Comparison of ENCODE assay signal across 27 cellular contexts in the genomic region with DNA sequence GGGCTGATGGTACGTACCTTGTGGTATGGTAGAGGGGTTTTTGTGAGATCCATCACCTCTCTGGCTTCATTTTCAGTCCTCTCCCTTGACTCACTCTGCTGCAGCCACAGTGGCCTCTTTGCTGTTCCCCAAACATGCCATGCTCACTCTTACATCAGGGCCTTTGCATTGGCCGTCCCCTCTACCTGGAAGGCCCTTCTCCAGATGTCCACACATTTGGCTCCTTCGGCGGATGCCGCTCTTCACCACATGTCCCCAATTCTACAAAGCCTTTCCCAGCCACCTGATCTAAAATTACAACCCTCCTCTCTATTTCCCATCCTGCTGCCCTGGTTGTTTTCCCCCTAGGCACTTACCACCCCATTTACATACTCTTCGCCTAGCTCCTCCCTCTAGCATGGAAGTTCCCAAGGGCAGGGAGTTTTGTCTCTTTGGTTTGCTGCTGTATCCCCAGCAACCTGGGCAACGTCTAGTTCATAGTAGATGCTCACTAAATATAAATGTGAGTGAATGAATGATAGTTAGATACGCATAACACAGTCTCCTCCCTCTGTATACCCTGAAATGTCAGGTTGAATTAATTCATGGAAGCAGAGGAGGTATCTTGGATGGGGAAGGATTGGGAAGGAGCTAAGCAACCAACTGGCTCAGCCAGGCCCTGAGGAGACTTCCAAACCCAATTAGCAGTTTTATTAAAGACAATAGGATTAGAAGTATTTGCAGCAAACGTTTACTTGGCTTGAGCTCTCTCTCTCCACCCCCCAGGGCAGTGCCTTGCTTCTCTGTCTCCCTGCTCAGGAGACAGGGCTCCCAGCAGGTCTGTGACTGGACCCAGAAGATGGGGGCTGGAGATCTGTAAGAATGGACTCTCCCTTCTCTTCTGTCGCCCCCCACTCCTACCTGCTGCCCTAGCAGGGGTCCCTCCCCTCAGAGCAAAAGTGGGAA.
DNase-seq lines count a peak whose midpoint lies in the region; ATAC-seq and TF ChIP-seq lines count a peak whose summit lies in the region.
"Had no signal": no experiment of that assay in that cellular context is flagged by ENCODE, and none has a peak within 500 bp of the region (broad histone marks: within the 10 kb centered on the region; RNA-seq: fewer than 3 reads in every experiment).

No MANE protein-coding gene starts in this region.

- H3K27me3 ChIP-seq in iPS-20b (ENCODE audit: insufficient read depth, low read length): peaks cover 33% of the 10 kb centered on the region
- peaks cover 37% of the 10 kb centered on the region for H3K27me3 ChIP-seq in upper lobe of right lung
- H3K27me3 ChIP-seq in effector memory CD4-positive, alpha-beta T cell (replicated peaks; ENCODE audit: control insufficient read depth, insufficient read depth, low read length, poor library complexity, severe bottlenecking): no peaks in the 10 kb centered on the region
- H3K27me3 ChIP-seq: MG63, testis, vagina had no signal

- H3K9me3 ChIP-seq in iPS-20b (ENCODE audit: insufficient read depth, low read depth, low read length) (no peaks in the 10 kb centered on the region), upper lobe of right lung (no peaks in the 10 kb centered on the region)
- H3K9me3 ChIP-seq in effector memory CD4-positive, alpha-beta T cell (ENCODE audit: control insufficient read depth, low read length): no peaks in the 10 kb centered on the region
- H3K9me3 ChIP-seq: MG63, psoas muscle, testis, vagina had no signal

- no peak for ATAC-seq in activated naive CD4-positive, alpha-beta T cell treated with anti-CD3 and anti-CD28 coated beads, Interleukin-2, amount 50 U/mL, for 72 hours
- ATAC-seq in upper lobe of right lung: no peak
- ATAC-seq: effector memory CD8-positive, alpha-beta T cell; K562; psoas muscle; stimulated activated naive CD8-positive, alpha-beta T cell treated with anti-CD3 and anti-CD28 coated beads, Interleukin-15, Interleukin-2, amounts not matched to agents 100 U/mL and 50 U/mL, for 24 hours had no signal

- H3K4me1 Mint-ChIP-seq in activated naive CD4-positive, alpha-beta T cell treated with anti-CD3 and anti-CD28 coated beads, Interleukin-2, amount 10 ng/mL, durations not matched to agents 7 days and 5 days: no peaks in the 10 kb centered on the region

- peak overlapping the region; percentile 74; the same call in 1 of the 2 replicates for H3K9ac ChIP-seq in iPS-20b (ENCODE audit: low read depth, low read length)

- peaks cover 42% of the 10 kb centered on the region for H3K27me3 Mint-ChIP-seq in activated naive CD4-positive, alpha-beta T cell treated with anti-CD3 and anti-CD28 coated beads, Interleukin-2, amount 10 ng/mL, durations not matched to agents 7 days and 5 days

- H3K4me1 ChIP-seq in iPS-20b (ENCODE audit: insufficient read depth, low read length) (peaks cover 37% of the 10 kb centered on the region), upper lobe of right lung (no peaks in the 10 kb centered on the region)
- no peaks in the 10 kb centered on the region for H3K4me1 ChIP-seq in effector memory CD4-positive, alpha-beta T cell (ENCODE audit: control insufficient read depth, insufficient read depth, low read length, poor library complexity, severe bottlenecking)
- H3K4me1 ChIP-seq: psoas muscle, testis, vagina had no signal

- no peak overlapping the region for H3K27ac Mint-ChIP-seq in activated naive CD4-positive, alpha-beta T cell treated with anti-CD3 and anti-CD28 coated beads, Interleukin-2, amount 10 ng/mL, durations not matched to agents 7 days and 5 days
- H3K27ac Mint-ChIP-seq in activated naive CD4-positive, alpha-beta T cell treated with anti-CD3 and anti-CD28 coated beads, Interleukin-2, amount 50 U/mL, for 72 hours: peak overlapping the region in 1 of 2 donors; percentile 45
- H3K27ac Mint-ChIP-seq: activated CD4-positive, alpha-beta memory T cell treated with anti-CD3 and anti-CD28 coated beads for 36 hours; activated naive CD8-positive, alpha-beta T cell; activated T-helper 1 cell treated with anti-CD3 and anti-CD28 coated beads, Interleukin-12 subunit alpha, Interleukin-12 subunit beta, Interleukin-2, Interleukin-4 antibody, amounts not matched to agents 30 ng/mL and 10 ng/mL and 1 ng/mL, durations not matched to agents 14 hours and 24 hours and 36 hours; CD4-positive, alpha-beta T cell; effector memory CD8-positive, alpha-beta T cell had no signal

- H3K36me3 Mint-ChIP-seq in activated naive CD4-positive, alpha-beta T cell treated with anti-CD3 and anti-CD28 coated beads, Interleukin-2, amount 10 ng/mL, durations not matched to agents 7 days and 5 days: no peaks in the 10 kb centered on the region
- H3K36me3 Mint-ChIP-seq in activated naive CD4-positive, alpha-beta T cell treated with anti-CD3 and anti-CD28 coated beads, Interleukin-2, amount 50 U/mL, for 72 hours: no peaks in the 10 kb centered on the region
- H3K36me3 Mint-ChIP-seq: activated CD4-positive, alpha-beta memory T cell treated with anti-CD3 and anti-CD28 coated beads for 36 hours; activated naive CD8-positive, alpha-beta T cell had no signal

- peak; percentile 15 for DNase-seq in activated naive CD4-positive, alpha-beta T cell treated with anti-CD3 and anti-CD28 coated beads, Interleukin-2, amount 10 ng/mL, durations not matched to agents 7 days and 5 days
- DNase-seq in activated naive CD4-positive, alpha-beta T cell treated with anti-CD3 and anti-CD28 coated beads, Interleukin-2, amount 50 U/mL, for 72 hours (ENCODE audit: low spot score in 2 of 2): no peak
- peak; percentile 99 for DNase-seq in NCI-H82 treated with DMSO at 0.1 percent for 48 hours (lab: John Stamatoyannopoulos, UW; ENCODE audit: unreplicated experiment)
- peak; percentile 20 for DNase-seq in upper lobe of right lung
- DNase-seq in OCI-M1 (lab: John Stamatoyannopoulos, UW): no peak
- no peak for DNase-seq in NCI-H1092 treated with DMSO at 0.1 percent for 48 hours (lab: John Stamatoyannopoulos, UW)
- no peak for DNase-seq in effector memory CD4-positive, alpha-beta T cell
- DNase-seq: activated CD4-positive, alpha-beta memory T cell treated with anti-CD3 and anti-CD28 coated beads for 36 hours; activated CD8-positive, alpha-beta memory T cell treated with anti-CD3 and anti-CD28 coated beads, Interleukin-2, amount 50 U/mL, for 4 hours; anterior cingulate cortex; CD4-positive, alpha-beta T cell; DMS153; effector memory CD8-positive, alpha-beta T cell; head of caudate nucleus; MG63; nucleus accumbens; psoas muscle; SHP77 treated with DMSO at 0.1 percent for 48 hours; stimulated activated naive CD8-positive, alpha-beta T cell treated with anti-CD3 and anti-CD28 coated beads, Interleukin-15, Interleukin-2, amounts not matched to agents 100 U/mL and 50 U/mL, for 24 hours; SW 1271; testis had no signal

- CTCF ChIA-PET in activated naive CD4-positive, alpha-beta T cell treated with anti-CD3 and anti-CD28 coated beads, Interleukin-2, amount 10 ng/mL, durations not matched to agents 7 days and 5 days (lab: Charles Lee): no interaction called here

- H3K4me3 Mint-ChIP-seq in activated naive CD4-positive, alpha-beta T cell treated with anti-CD3 and anti-CD28 coated beads, Interleukin-2, amount 10 ng/mL, durations not matched to agents 7 days and 5 days: no peak overlapping the region
- H3K4me3 Mint-ChIP-seq: activated CD4-positive, alpha-beta memory T cell treated with anti-CD3 and anti-CD28 coated beads for 36 hours; activated naive CD8-positive, alpha-beta T cell; activated T-helper 1 cell treated with anti-CD3 and anti-CD28 coated beads, Interleukin-12 subunit alpha, Interleukin-12 subunit beta, Interleukin-2, Interleukin-4 antibody, amounts not matched to agents 30 ng/mL and 10 ng/mL and 1 ng/mL, durations not matched to agents 14 hours and 24 hours and 36 hours; CD4-positive, alpha-beta T cell; effector memory CD8-positive, alpha-beta T cell had no signal

- intact Hi-C loops in upper lobe of right lung (cut with DNase I): no loop called here

- no peak for TF ChIP-seq CTCF in upper lobe of right lung (IDR thresholded peaks at IDR 0.05)

- H3K27ac ChIP-seq in iPS-20b (ENCODE audit: low read length) (peak overlapping the region; percentile 16), upper lobe of right lung (no peak overlapping the region)
- H3K27ac ChIP-seq in effector memory CD4-positive, alpha-beta T cell (ENCODE audit: insufficient read depth, low read length, poor library complexity, severe bottlenecking): no peak overlapping the region
- H3K27ac ChIP-seq: coronary artery, psoas muscle, testis, vagina had no signal

- no peaks in the 10 kb centered on the region for H3K9me3 Mint-ChIP-seq in activated naive CD4-positive, alpha-beta T cell treated with anti-CD3 and anti-CD28 coated beads, Interleukin-2, amount 10 ng/mL, durations not matched to agents 7 days and 5 days
- H3K9me3 Mint-ChIP-seq in activated naive CD4-positive, alpha-beta T cell treated with anti-CD3 and anti-CD28 coated beads, Interleukin-2, amount 50 U/mL, for 72 hours: no peaks in the 10 kb centered on the region
- H3K9me3 Mint-ChIP-seq: activated CD4-positive, alpha-beta memory T cell treated with anti-CD3 and anti-CD28 coated beads for 36 hours; activated T-helper 1 cell treated with anti-CD3 and anti-CD28 coated beads, Interleukin-12 subunit alpha, Interleukin-12 subunit beta, Interleukin-2, Interleukin-4 antibody, amounts not matched to agents 30 ng/mL and 10 ng/mL and 1 ng/mL, durations not matched to agents 14 hours and 24 hours and 36 hours; CD4-positive, alpha-beta T cell; effector memory CD8-positive, alpha-beta T cell had no signal

- H3K4me3 ChIP-seq in iPS-20b (ENCODE audit: low read length): peak overlapping the region; percentile 43
- no peak overlapping the region for H3K4me3 ChIP-seq in upper lobe of right lung
- H3K4me3 ChIP-seq in effector memory CD4-positive, alpha-beta T cell (ENCODE audit: insufficient read depth, low read depth, low read length, poor library complexity, severe bottlenecking): no peak overlapping the region
- H3K4me3 ChIP-seq: coronary artery, K562, MG63, psoas muscle, testis, vagina had no signal

- no peaks in the 10 kb centered on the region for H3K36me3 ChIP-seq in iPS-20b (ENCODE audit: insufficient read depth, low read depth, low read length)
- no peaks in the 10 kb centered on the region for H3K36me3 ChIP-seq in upper lobe of right lung
- H3K36me3 ChIP-seq in effector memory CD4-positive, alpha-beta T cell (ENCODE audit: control insufficient read depth, insufficient read depth, low read length): no peaks in the 10 kb centered on the region
- H3K36me3 ChIP-seq: MG63, vagina had no signal

Comparison
In these comparisons a context has a peak if more than half of its experiments do, and no peak if none do; other contexts are left out.
1. DNase-seq: peak in activated naive CD4-positive, alpha-beta T cell treated with anti-CD3 and anti-CD28 coated beads, Interleukin-2, amount 10 ng/mL, durations not matched to agents 7 days and 5 days (single experiment), NCI-H82 treated with DMSO at 0.1 percent for 48 hours (single experiment) and upper lobe of right lung (single experiment); none in activated naive CD4-positive, alpha-beta T cell treated with anti-CD3 and anti-CD28 coated beads, Interleukin-2, amount 50 U/mL, for 72 hours (0 of 2), OCI-M1 (single experiment), NCI-H1092 treated with DMSO at 0.1 percent for 48 hours (single experiment) and effector memory CD4-positive, alpha-beta T cell (0 of 3).